ENCODE assay signal across 12 cellular contexts in genomic region chr7:28732037-28732869, GRCh38.
A peak's percentile ranks its signal among the peaks of the same experiment; 100 is the strongest.
DNase-seq lines count a peak whose midpoint lies in the region; ATAC-seq and TF ChIP-seq lines count a peak whose summit lies in the region.
"Had no signal": no experiment of that assay in that cellular context is flagged by ENCODE, and none has a peak within 500 bp of the region (broad histone marks: within the 10 kb centered on the region; RNA-seq: fewer than 3 reads in every experiment).

No MANE protein-coding gene starts in this region.

- no peaks in the 10 kb centered on the region for H3K9me3 Mint-ChIP-seq in Calu3 (ENCODE audit: low read depth, unreplicated experiment)

- no TSS peak for BruUV-seq in Calu3 (replicated peaks; lab: Mats Ljungman, UMichigan)

- H3K27me3 ChIP-seq in ascending aorta (no peaks in the 10 kb centered on the region), heart right ventricle (no peaks in the 10 kb centered on the region)
- H3K27me3 ChIP-seq: body of pancreas had no signal

- TF ChIP-seq CTCF in HEK293 (tag by site-specific recombination; IDR thresholded peaks at IDR 0.05) (no peak), ascending aorta (IDR thresholded peaks at IDR 0.05) (no peak), heart right ventricle (IDR thresholded peaks at IDR 0.05) (no peak), Calu3 (IDR thresholded peaks at IDR 0.05; ENCODE audit: unreplicated experiment) (no peak)

- CTCF ChIA-PET in HEK293 (lab: Yijun Ruan, JAX), result interaction anchor here (0.6 to 0.8 kb wide), 2 partner anchors 15 to 72 kb away, joined by 3 to 4 read pairs; no protein-coding TSS in a partner anchor
- CTCF ChIA-PET in Calu3 (lab: Charles Lee), result interaction anchor here (0.7 kb wide), 3 partner anchors 23 to 362 kb away, joined by 4 to 7 read pairs (median 6); no protein-coding TSS in a partner anchor

- H3K9me3 ChIP-seq in HEK293 (ENCODE audit: control insufficient read depth, insufficient read depth, low read depth, low read length) (no peaks in the 10 kb centered on the region), ascending aorta (no peaks in the 10 kb centered on the region), heart right ventricle (no peaks in the 10 kb centered on the region)
- H3K9me3 ChIP-seq: body of pancreas had no signal

- 69 to 74% methylated on average over 11 of the region's 11 CpGs for WGBS in heart right ventricle, 2 donors

- no peak overlapping the region for H3K27ac Mint-ChIP-seq in Calu3 (ENCODE audit: unreplicated experiment)

- no peak overlapping the region for H3K4me3 Mint-ChIP-seq in Calu3 (ENCODE audit: low read depth, unreplicated experiment)

- H3K4me1 Mint-ChIP-seq in Calu3 (ENCODE audit: low read depth, unreplicated experiment), result peaks cover 9% of the 10 kb centered on the region

- H3K27me3 Mint-ChIP-seq in Calu3 (ENCODE audit: unreplicated experiment), result no peaks in the 10 kb centered on the region

- peak in 1 of 2 donors; percentile 66 for DNase-seq in ascending aorta (ENCODE audit: low spot score in 2 of 2)
- DNase-seq in heart right ventricle, result peak in 1 of 2 donors; percentile 20
- peak; percentile 57 for DNase-seq in smooth muscle cell of the brain vasculature (ENCODE audit: low read depth, low spot score)
- no peak for DNase-seq in Calu3
- DNase-seq in NCI-H187 (lab: John Stamatoyannopoulos, UW), result no peak
- DNase-seq: activated CD4-positive, alpha-beta T cell treated with anti-CD3 and anti-CD28 coated beads, Interleukin-2, amount 50 U/mL, for 1 hour; left colon; stimulated activated CD4-positive, alpha-beta T cell treated with anti-CD3 and anti-CD28 coated beads, Interleukin-1b, Interleukin-23, amount 100 ng/mL, for 48 hours had no signal

- H3K36me3 Mint-ChIP-seq in Calu3 (ENCODE audit: insufficient read depth, unreplicated experiment), result no peaks in the 10 kb centered on the region

- no peak overlapping the region for H3K4me3 ChIP-seq in HEK293 (ENCODE audit: low read depth, low read length)
- H3K4me3 ChIP-seq in ascending aorta, result peak overlapping the region; percentile 36 to 52
- peak overlapping the region in 6 of 10 donors; percentile 12 to 31 (median 19) for H3K4me3 ChIP-seq in heart right ventricle
- H3K4me3 ChIP-seq: body of pancreas, PC-9 had no signal

- ATAC-seq in heart right ventricle (peak; percentile 41 to 86 (median 70)), HG02885 (IDR thresholded peaks at IDR 0.05; ENCODE audit: poor library complexity, unreplicated experiment) (no peak)
- ATAC-seq: body of pancreas, left colon had no signal

- peaks cover 13% of the 10 kb centered on the region for H3K4me1 ChIP-seq in HEK293 (ENCODE audit: control insufficient read depth, insufficient read depth, low read length)
- peaks cover 4 to 9% of the 10 kb centered on the region in 2 donors for H3K4me1 ChIP-seq in ascending aorta
- peaks cover 0 to 22% (median 15%) of the 10 kb centered on the region in 9 donors for H3K4me1 ChIP-seq in heart right ventricle
- H3K4me1 ChIP-seq: body of pancreas had no signal

- POLR2A ChIA-PET in HEK293 (lab: Yijun Ruan, JAX), result interaction anchor here (0.6 kb wide), 1 partner anchor 395 kb away, joined by 3 read pairs; no protein-coding TSS in a partner anchor

- intact Hi-C loops in ascending aorta (cut with DNase I) (no loop called here), heart right ventricle (cut with DNase I) (no loop called here), Calu3 (cut with micrococcal nuclease; ENCODE audit: unreplicated experiment) (no loop called here)

- H3K27ac ChIP-seq in HEK293 (ENCODE audit: extremely low read depth, low read depth, low read length) (no peak overlapping the region), ascending aorta (peak overlapping the region in 1 of 2 donors; percentile 7), heart right ventricle (peak overlapping the region in 5 of 10 donors; percentile 42 to 61 (median 55))
- H3K27ac ChIP-seq: body of pancreas, PC-9 had no signal

- H3K36me3 ChIP-seq in HEK293 (ENCODE audit: control insufficient read depth in 2 of 2, insufficient read depth in 1 of 2, low read length in 2 of 2), result no peaks in the 10 kb centered on the region
- H3K36me3 ChIP-seq in ascending aorta, result no peaks in the 10 kb centered on the region
- peaks cover 0 to 6% (median 0%) of the 10 kb centered on the region in 9 donors for H3K36me3 ChIP-seq in heart right ventricle

TF ChIP-seq in HEK293, 187 proteins besides CTCF, POLR2A, EP300 and RAD21:
- no peak for TF ChIP-seq ZNF174 (tag by site-specific recombination; IDR thresholded peaks at IDR 0.05)
- no peak for TF ChIP-seq ZNF449 (tag by site-specific recombination; IDR thresholded peaks at IDR 0.05)
- TF ChIP-seq ZNF530 (tag by site-specific recombination; IDR thresholded peaks at IDR 0.05; ENCODE audit: low read depth), result peak; percentile 92
- TF ChIP-seq ZBTB17 (tag by site-specific recombination; IDR thresholded peaks at IDR 0.05), result no peak
- TF ChIP-seq ZNF768 (tag by site-specific recombination; IDR thresholded peaks at IDR 0.05), result no peak
- no peak for TF ChIP-seq GLI4 (tag by site-specific recombination; IDR thresholded peaks at IDR 0.05)
- no peak for TF ChIP-seq MYNN (tag by site-specific recombination; IDR thresholded peaks at IDR 0.05; ENCODE audit: borderline replicate concordance)
- TF ChIP-seq ZNF23 (tag by site-specific recombination; IDR thresholded peaks at IDR 0.05; ENCODE audit: borderline replicate concordance), result no peak
